In the genomic region with DNA sequence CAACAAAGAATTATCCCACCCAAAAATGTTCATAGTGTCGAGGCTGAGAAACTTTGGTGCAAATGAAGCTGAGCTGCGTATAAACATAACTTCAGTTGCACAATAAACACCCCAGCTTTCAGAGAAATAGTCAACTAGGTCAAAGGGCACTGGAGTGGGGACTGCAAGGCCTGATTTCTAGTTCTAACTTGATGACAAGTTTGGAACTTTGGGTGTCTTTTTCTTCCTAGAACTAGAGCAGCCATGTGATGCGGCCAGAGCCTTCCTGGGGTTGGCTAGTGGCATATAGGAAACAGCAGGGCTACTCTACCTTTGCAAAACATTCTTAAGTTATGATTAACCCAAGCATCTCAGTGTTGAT, we compare ENCODE assay signal across 14 cellular contexts.
DNase-seq lines count a peak whose midpoint lies in the region; ATAC-seq, FAIRE-seq and TF ChIP-seq lines count a peak whose summit lies in the region.
"Had no signal": no experiment of that assay in that cellular context is flagged by ENCODE, and none has a peak within 500 bp of the region (broad histone marks: within the 10 kb centered on the region; RNA-seq: fewer than 3 reads in every experiment).

No MANE protein-coding gene starts in this region.

- TF ChIP-seq POLR2A in endothelial cell of umbilical vein (IDR thresholded peaks at IDR 0.05; ENCODE audit: low read depth, low read length) = no peak
- TF ChIP-seq POLR2A in vagina (IDR thresholded peaks at IDR 0.05) = no peak

- H3K9me3 ChIP-seq in endothelial cell of umbilical vein (replicated peaks; ENCODE audit: control insufficient read depth, insufficient read depth, low read length) (no peaks in the 10 kb centered on the region), muscle layer of colon (ENCODE audit: low read length) (no peaks in the 10 kb centered on the region), vagina (no peaks in the 10 kb centered on the region)
- H3K9me3 ChIP-seq: left lung had no signal

- CTCF ChIA-PET in activated naive CD4-positive, alpha-beta T cell treated with anti-CD3 and anti-CD28 coated beads, Interleukin-2, amount 10 ng/mL, durations not matched to agents 7 days and 5 days (lab: Charles Lee) = no interaction called here
- CTCF ChIA-PET in endothelial cell of umbilical vein (lab: Charles Lee) = interaction anchor here (2.5 kb wide), 1 partner anchor 20 kb away, joined by 14 read pairs; no protein-coding TSS in a partner anchor

- POLR2A ChIA-PET in endothelial cell of umbilical vein (lab: Charles Lee) = no interaction called here

- no peak overlapping the region for H2AFZ ChIP-seq in endothelial cell of umbilical vein (ENCODE audit: low read depth, low read length)
- H2AFZ ChIP-seq: parathyroid adenoma had no signal

- intact Hi-C loops in endothelial cell of umbilical vein (cut with micrococcal nuclease) (no loop called here), vagina (cut with DNase I) (loop anchor here (5.0 kb wide), 1 partner anchor 301 kb away; the partner anchor contains the start of genes AMIGO2 and PCED1B)

- H3K4me2 ChIP-seq in endothelial cell of umbilical vein (ENCODE audit: insufficient read depth, low read length) = peak overlapping the region; percentile 61

- H3K4me1 ChIP-seq in endothelial cell of umbilical vein (ENCODE audit: control insufficient read depth, extremely low read depth, insufficient read depth, low read length) (peaks cover 26% of the 10 kb centered on the region), muscle layer of colon (ENCODE audit: insufficient read depth, low read length) (peaks cover 17% of the 10 kb centered on the region), vagina (peaks cover 8% of the 10 kb centered on the region)
- H3K4me1 ChIP-seq: parathyroid adenoma had no signal

- no peaks in the 10 kb centered on the region for H3K27me3 ChIP-seq in endothelial cell of umbilical vein (ENCODE audit: control insufficient read depth in 2 of 2, insufficient read depth in 2 of 2, low read length in 2 of 2)
- no peaks in the 10 kb centered on the region for H3K27me3 ChIP-seq in muscle layer of colon (ENCODE audit: control insufficient read depth in 1 of 2, insufficient read depth in 2 of 2, low read length in 2 of 2)
- H3K27me3 ChIP-seq in vagina = no peaks in the 10 kb centered on the region
- H3K27me3 ChIP-seq: left lung had no signal

- H3K9me3 Mint-ChIP-seq in activated naive CD4-positive, alpha-beta T cell treated with anti-CD3 and anti-CD28 coated beads, Interleukin-2, amount 50 U/mL, for 24 hours = peaks cover 29% of the 10 kb centered on the region
- H3K9me3 Mint-ChIP-seq in activated naive CD4-positive, alpha-beta T cell treated with anti-CD3 and anti-CD28 coated beads, Interleukin-2, amount 10 ng/mL, durations not matched to agents 7 days and 5 days = peaks cover 13% of the 10 kb centered on the region

- no peak overlapping the region for H3K4me3 Mint-ChIP-seq in activated naive CD4-positive, alpha-beta T cell treated with anti-CD3 and anti-CD28 coated beads, Interleukin-2, amount 50 U/mL, for 24 hours
- H3K4me3 Mint-ChIP-seq in activated naive CD4-positive, alpha-beta T cell treated with anti-CD3 and anti-CD28 coated beads, Interleukin-2, amount 10 ng/mL, durations not matched to agents 7 days and 5 days = no peak overlapping the region
- H3K4me3 Mint-ChIP-seq: IgD-negative memory B cell had no signal

- H3K27ac ChIP-seq in endothelial cell of umbilical vein (ENCODE audit: insufficient read depth, low read depth, low read length) (peak overlapping the region; percentile 63), muscle layer of colon (ENCODE audit: low read depth, low read length) (peak overlapping the region; percentile 85), vagina (peak overlapping the region; percentile 51)
- H3K27ac ChIP-seq: parathyroid adenoma had no signal

- no peak for FAIRE-seq in endothelial cell of umbilical vein (lab: Jason Lieb, UNC)
- FAIRE-seq: frontal cortex had no signal

- no peaks in the 10 kb centered on the region for H3K9me1 ChIP-seq in endothelial cell of umbilical vein (replicated peaks; ENCODE audit: control insufficient read depth, extremely low read depth, insufficient read depth, low read length)

- no TSS peak for BruUV-seq in endothelial cell of umbilical vein (replicated peaks; lab: Mats Ljungman, UMichigan)

- dilution Hi-C loops in endothelial cell of umbilical vein (cut with MboI; ENCODE audit: extremely low pct_ligation_motif_present, low sequenced_read_pairs) = no loop called here

- no peaks in the 10 kb centered on the region for H3K27me3 Mint-ChIP-seq in activated naive CD4-positive, alpha-beta T cell treated with anti-CD3 and anti-CD28 coated beads, Interleukin-2, amount 50 U/mL, for 24 hours
- H3K27me3 Mint-ChIP-seq in activated naive CD4-positive, alpha-beta T cell treated with anti-CD3 and anti-CD28 coated beads, Interleukin-2, amount 10 ng/mL, durations not matched to agents 7 days and 5 days = peaks cover 5% of the 10 kb centered on the region
- H3K27me3 Mint-ChIP-seq: IgD-negative memory B cell had no signal

- DNase-seq in activated naive CD4-positive, alpha-beta T cell treated with anti-CD3 and anti-CD28 coated beads, Interleukin-2, amount 10 ng/mL, durations not matched to agents 7 days and 5 days = no peak
- DNase-seq in endothelial cell of umbilical vein (ENCODE audit: low read depth, low spot score) (peak; percentile 20), vagina (ENCODE audit: extremely low spot score in 2 of 2) (no peak), NCI-H2227 (lab: John Stamatoyannopoulos, UW; ENCODE audit: unreplicated experiment) (no peak), NCI-H2196 treated with DMSO at 0.1 percent for 48 hours (lab: John Stamatoyannopoulos, UW; ENCODE audit: unreplicated experiment) (no peak)
- DNase-seq: DND-41, NCI-H187 had no signal

- peak overlapping the region; percentile 23 for H3K27ac Mint-ChIP-seq in activated naive CD4-positive, alpha-beta T cell treated with anti-CD3 and anti-CD28 coated beads, Interleukin-2, amount 50 U/mL, for 24 hours
- H3K27ac Mint-ChIP-seq in activated naive CD4-positive, alpha-beta T cell treated with anti-CD3 and anti-CD28 coated beads, Interleukin-2, amount 10 ng/mL, durations not matched to agents 7 days and 5 days = no peak overlapping the region

- H3K9ac ChIP-seq in endothelial cell of umbilical vein (replicated peaks; ENCODE audit: extremely low read depth, insufficient read depth, low read length) (no peak overlapping the region), muscle layer of colon (ENCODE audit: low read length) (no peak overlapping the region)
- H3K9ac ChIP-seq: parathyroid adenoma had no signal

- no peak overlapping the region for H3K4me3 ChIP-seq in endothelial cell of umbilical vein (replicated peaks in 1 of 3; ENCODE audit: insufficient read depth in 1 of 3, low read depth in 1 of 3, low read length in 3 of 3)
- H3K4me3 ChIP-seq in muscle layer of colon (ENCODE audit: low read depth in 1 of 2, low read length in 2 of 2) = no peak overlapping the region
- H3K4me3 ChIP-seq in vagina = no peak overlapping the region
- H3K4me3 ChIP-seq: left lung had no signal

- H3K36me3 ChIP-seq in endothelial cell of umbilical vein (ENCODE audit: control insufficient read depth in 2 of 2, extremely low read depth in 1 of 2, insufficient read depth in 2 of 2, low read length in 2 of 2) (no peaks in the 10 kb centered on the region), muscle layer of colon (ENCODE audit: insufficient read depth, low read length) (no peaks in the 10 kb centered on the region), vagina (no peaks in the 10 kb centered on the region)
- H3K36me3 ChIP-seq: left lung had no signal

- peaks cover 70% of the 10 kb centered on the region for H3K4me1 Mint-ChIP-seq in activated naive CD4-positive, alpha-beta T cell treated with anti-CD3 and anti-CD28 coated beads, Interleukin-2, amount 50 U/mL, for 24 hours
- peaks cover 52% of the 10 kb centered on the region for H3K4me1 Mint-ChIP-seq in activated naive CD4-positive, alpha-beta T cell treated with anti-CD3 and anti-CD28 coated beads, Interleukin-2, amount 10 ng/mL, durations not matched to agents 7 days and 5 days

- H3K79me2 ChIP-seq in endothelial cell of umbilical vein (ENCODE audit: control insufficient read depth, insufficient read depth, low read length) = no peaks in the 10 kb centered on the region
- H3K79me2 ChIP-seq: parathyroid adenoma had no signal

- peaks cover 17% of the 10 kb centered on the region for H3K36me3 Mint-ChIP-seq in activated naive CD4-positive, alpha-beta T cell treated with anti-CD3 and anti-CD28 coated beads, Interleukin-2, amount 50 U/mL, for 24 hours
- H3K36me3 Mint-ChIP-seq in activated naive CD4-positive, alpha-beta T cell treated with anti-CD3 and anti-CD28 coated beads, Interleukin-2, amount 10 ng/mL, durations not matched to agents 7 days and 5 days = peaks cover 10% of the 10 kb centered on the region

- TF ChIP-seq CTCF in endothelial cell of umbilical vein (IDR thresholded peaks at IDR 0.05; ENCODE audit: extremely low read depth in 1 of 2, insufficient read depth in 1 of 2, low read depth in 1 of 2, low read length in 2 of 2) (no peak), vagina (IDR thresholded peaks at IDR 0.05) (no peak)

- no peaks in the 10 kb centered on the region for H4K20me1 ChIP-seq in endothelial cell of umbilical vein (replicated peaks; ENCODE audit: control insufficient read depth, extremely low read depth, insufficient read depth, low read length)

- no peak for ATAC-seq in HG03135 (IDR thresholded peaks at IDR 0.05; ENCODE audit: unreplicated experiment)

TF ChIP-seq in endothelial cell of umbilical vein, 7 proteins besides CTCF, POLR2A, EP300 and RAD21:
- TF ChIP-seq POLR2AphosphoS5 (IDR thresholded peaks at IDR 0.05; ENCODE audit: insufficient read depth, low read depth, low read length) = no peak
- TF ChIP-seq EZH2 (IDR thresholded peaks at IDR 0.05; ENCODE audit: borderline replicate concordance, low read depth, low read length, severe bottlenecking) = no peak
- TF ChIP-seq GATA2 (IDR thresholded peaks at IDR 0.05; ENCODE audit: insufficient read depth, insufficient read length, low read depth, low read length) = no peak
- TF ChIP-seq, protein P1, sequence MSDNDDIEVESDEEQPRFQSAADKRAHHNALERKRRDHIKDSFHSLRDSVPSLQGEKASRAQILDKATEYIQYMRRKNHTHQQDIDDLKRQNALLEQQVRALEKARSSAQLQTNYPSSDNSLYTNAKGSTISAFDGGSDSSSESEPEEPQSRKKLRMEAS (IDR thresholded peaks at IDR 0.05; ENCODE audit: insufficient read depth, insufficient read length) = no peak
- TF ChIP-seq JUN (IDR thresholded peaks at IDR 0.05; ENCODE audit: borderline replicate concordance, insufficient read depth, insufficient read length, low read depth) = no peak
- no peak for TF ChIP-seq FOS (IDR thresholded peaks at IDR 0.05; ENCODE audit: borderline replicate concordance, insufficient read depth, low read length)
- no peak for TF ChIP-seq MYC (IDR thresholded peaks at IDR 0.05; ENCODE audit: low read depth, low read length)
TF ChIP-seq in endothelial cell of umbilical vein: peak in this region for 0.
